ENCODE assay signal across 8 cellular contexts in the genomic region with DNA sequence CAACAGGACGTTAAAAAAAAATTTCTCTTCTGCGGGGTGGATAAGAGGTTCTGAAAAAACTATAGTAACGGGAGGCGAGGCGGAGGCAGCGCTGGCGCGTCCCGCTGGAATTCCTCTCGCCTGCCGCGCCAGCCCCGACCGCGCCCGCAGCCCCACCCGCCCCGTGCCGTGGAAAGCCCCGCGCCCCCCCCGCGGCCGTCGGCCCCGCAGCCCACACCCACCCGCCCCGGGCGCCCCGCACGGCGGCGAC. TPM values are rescaled to one million over a fixed set of nuclear protein-coding genes. Genes with fewer than 3 reads are reported as not detected.
DNase-seq lines count a peak whose midpoint lies in the region; ATAC-seq and TF ChIP-seq lines count a peak whose summit lies in the region.

No MANE protein-coding gene starts in this region.

- no peaks in the 10 kb centered on the region for H3K27me3 ChIP-seq in upper lobe of right lung

- H3K9me3 ChIP-seq in upper lobe of right lung, result no peaks in the 10 kb centered on the region

- peak overlapping the region; percentile 99 for H3K27ac ChIP-seq in upper lobe of right lung

- in situ Hi-C loops in astrocyte of the cerebellum (cut with HindIII; ENCODE audit: low sequenced_read_pairs), result loop anchor here (10.0 kb wide), 1 partner anchor 559 kb away; no protein-coding TSS in a partner anchor

- peak; percentile 24 for DNase-seq in NCI-H1417 treated with DMSO at 0.1 percent for 48 hours (lab: John Stamatoyannopoulos, UW)
- no peak for DNase-seq in NCI-H1417 (lab: John Stamatoyannopoulos, UW)
- DNase-seq in astrocyte of the cerebellum (ENCODE audit: low read depth), result no peak
- DNase-seq in lower leg skin (ENCODE audit: low spot score in 2 of 2), result no peak
- DNase-seq in upper lobe of right lung, result no peak
- DNase-seq in NCI-H526 (lab: John Stamatoyannopoulos, UW), result no peak
- DNase-seq in OCI-M2 (lab: John Stamatoyannopoulos, UW; ENCODE audit: unreplicated experiment), result no peak

- H3K4me1 ChIP-seq in upper lobe of right lung, result peaks cover 20% of the 10 kb centered on the region

- TF ChIP-seq CTCF in astrocyte of the cerebellum (IDR thresholded peaks at IDR 0.05; ENCODE audit: low read depth, low read length, missing control alignments) (no peak), lower leg skin (IDR thresholded peaks at IDR 0.05) (no peak), upper lobe of right lung (IDR thresholded peaks at IDR 0.05) (no peak)

- intact Hi-C loops in lower leg skin (cut with DNase I; ENCODE audit: low total_unique reads), result no loop called here
- intact Hi-C loops in upper lobe of right lung (cut with DNase I), result no loop called here

- TF ChIP-seq POLR2A in lower leg skin (IDR thresholded peaks at IDR 0.05), result no peak

- ATAC-seq in HG03135 (IDR thresholded peaks at IDR 0.05; ENCODE audit: unreplicated experiment), result peak; percentile 23
- ATAC-seq in upper lobe of right lung, result no peak

- H3K4me3 ChIP-seq in astrocyte of the cerebellum (ENCODE audit: low read depth, low read length), result peak overlapping the region; percentile 59
- peak overlapping the region; percentile 72 for H3K4me3 ChIP-seq in lower leg skin (ENCODE audit: low read depth, poor library complexity, severe bottlenecking)
- peak overlapping the region; percentile 72 for H3K4me3 ChIP-seq in upper lobe of right lung

- WGBS in lower leg skin, 2 donors, result 0% methylated on average over 9 of the region's 33 CpGs; no CpG with 5 or more reads in 1 of the 2 donors

- no peaks in the 10 kb centered on the region for H3K36me3 ChIP-seq in upper lobe of right lung

RNA-seq across cellular contexts. Expression of a gene that starts 0.5 kb away (rescaled TPM):
- 100 to 1,000 TPM; 126 to 199 (median 142) TPM for total RNA-seq in lower leg skin
- total RNA-seq in upper lobe of right lung, result 234 TPM
